Comparison of ENCODE assay signal across 8 cellular contexts in genomic region chr2:213149949-213150314, GRCh38. TPM values are rescaled to one million over a fixed set of nuclear protein-coding genes. Genes with fewer than 3 reads are reported as not detected.
DNase-seq lines count a peak whose midpoint lies in the region; ATAC-seq and TF ChIP-seq lines count a peak whose summit lies in the region.

No MANE protein-coding gene starts in this region.

- TF ChIP-seq CTCF in AG04450 (IDR thresholded peaks at IDR 0.05; ENCODE audit: low read depth, low read length) (no peak), colonic mucosa (IDR thresholded peaks at IDR 0.05) (no peak)

- DNase-seq in AG04450 (ENCODE audit: low read depth, low spot score) (no peak), colonic mucosa (no peak), KBM-7 (no peak), ureter (ENCODE audit: low spot score) (no peak)
- DNase-seq in Jurkat, Clone E6-1 (ENCODE audit: low read depth, low spot score): no peak
- peak in 2 of 10 donors; percentile 9 to 30 for DNase-seq in naive thymus-derived CD8-positive, alpha-beta T cell
- no peak for DNase-seq in effector CD4-positive, alpha-beta T cell

- no peak for ATAC-seq in naive thymus-derived CD8-positive, alpha-beta T cell
- no peak for ATAC-seq in GM19467 (IDR thresholded peaks at IDR 0.05; ENCODE audit: unreplicated experiment)

- H3K27me3 ChIP-seq in AG04450 (ENCODE audit: control insufficient read depth, insufficient read depth, low read length) (no peaks in the 10 kb centered on the region), colonic mucosa (no peaks in the 10 kb centered on the region)

- no peaks in the 10 kb centered on the region for H3K4me1 ChIP-seq in colonic mucosa

- peak overlapping the region; percentile 52 to 85 for H3K9ac ChIP-seq in colonic mucosa (ENCODE audit: low read depth in 2 of 2, low read length in 2 of 2)

- CTCF ChIA-PET in AG04450 (lab: Charles Lee): interaction anchor here (0.6 to 9.1 kb wide), 7 partner anchors 95 to 463 kb away, joined by 3 to 122 read pairs (median 4); no protein-coding TSS in a partner anchor

- H3K27ac ChIP-seq in AG04450 (ENCODE audit: low read depth, low read length) (no peak overlapping the region), colonic mucosa (no peak overlapping the region)

- no peaks in the 10 kb centered on the region for H3K36me3 Mint-ChIP-seq in naive thymus-derived CD8-positive, alpha-beta T cell

- intact Hi-C loops in colonic mucosa (cut with DNase I): loop anchor here (5.0 to 10.0 kb wide), 3 partner anchors 255 to 463 kb away; no protein-coding TSS in a partner anchor

- no peaks in the 10 kb centered on the region for H3K9me3 Mint-ChIP-seq in naive thymus-derived CD8-positive, alpha-beta T cell

- peaks cover 14 to 65% (median 43%) of the 10 kb centered on the region in 4 donors for H3K4me1 Mint-ChIP-seq in naive thymus-derived CD8-positive, alpha-beta T cell

- in situ Hi-C loops in KBM-7 (cut with MboI; ENCODE audit: low pct_unique_long_range_greater_than_20kb, low sequenced_read_pairs): no loop called here

- H3K36me3 ChIP-seq in colonic mucosa: no peaks in the 10 kb centered on the region

- no peaks in the 10 kb centered on the region for H3K9me3 ChIP-seq in AG04450 (ENCODE audit: control insufficient read depth, insufficient read depth, low read length)
- H3K9me3 ChIP-seq in colonic mucosa: no peaks in the 10 kb centered on the region

- H3K4me3 ChIP-seq in AG04450 (ENCODE audit: low read depth, low read length): peak overlapping the region; percentile 80
- peak overlapping the region; percentile 63 for H3K4me3 ChIP-seq in Jurkat, Clone E6-1 (ENCODE audit: low read length)
- H3K4me3 ChIP-seq in colonic mucosa: peak overlapping the region; percentile 34

- peaks cover 3 to 21% (median 12%) of the 10 kb centered on the region in 5 donors for H3K27me3 Mint-ChIP-seq in naive thymus-derived CD8-positive, alpha-beta T cell

- peak overlapping the region; percentile 90 to 98 (median 94) for H3K4me3 Mint-ChIP-seq in naive thymus-derived CD8-positive, alpha-beta T cell

- peak overlapping the region; percentile 74 to 97 (median 92) for H3K27ac Mint-ChIP-seq in naive thymus-derived CD8-positive, alpha-beta T cell

- POLR2A ChIA-PET in AG04450 (lab: Yijun Ruan, JAX): no interaction called here
- POLR2A ChIA-PET in naive thymus-derived CD8-positive, alpha-beta T cell (lab: Charles Lee): interaction anchor here (0.7 kb wide), 1 partner anchor 468 kb away, joined by 4 read pairs; no protein-coding TSS in a partner anchor

RNA-seq across cellular contexts. Expression of gene IKZF2, which starts 1.5 kb away (rescaled TPM):
- polyA plus RNA-seq in AG04450 (2011; rRNA removed): 5.6 and 7.1 TPM in 2 replicates
- polyA minus RNA-seq in AG04450 (2011; rRNA and poly(A)+ RNA removed): 28.5 and 33.2 TPM in 2 replicates
- polyA plus RNA-seq in Jurkat, Clone E6-1 (2012; ENCODE audit: insufficient read depth, insufficient read length): 45.7 TPM
- total RNA-seq in colonic mucosa (1 to 10 TPM; 4.5 to 4.8 TPM), ureter (118 TPM)
- total RNA-seq in naive thymus-derived CD8-positive, alpha-beta T cell: 10 to 100 TPM; 18.9 to 21.1 TPM
- polyA plus RNA-seq in naive thymus-derived CD8-positive, alpha-beta T cell: 1 to 10 TPM in 2 of 3 donors, under 1 TPM in 1; 0.85 to 2.9 (median 2.1) TPM
